Comparison of ENCODE assay signal across 17 cellular contexts in genomic region chr4:120723105-120723504, GRCh38.
DNase-seq lines count a peak whose midpoint lies in the region; ATAC-seq, FAIRE-seq and TF ChIP-seq lines count a peak whose summit lies in the region.
"Had no signal": no experiment of that assay in that cellular context is flagged by ENCODE, and none has a peak within 500 bp of the region (broad histone marks: within the 10 kb centered on the region; RNA-seq: fewer than 3 reads in every experiment).

No MANE protein-coding gene starts in this region.

- CTCF ChIA-PET in WTC11 (lab: Charles Lee) (interaction anchor here (0.8 to 1.2 kb wide), 2 partner anchors 120 to 568 kb away, joined by 3 to 5 read pairs; no protein-coding TSS in a partner anchor), H1 (lab: Charles Lee; ENCODE audit: partially characterized antibody) (interaction anchor here (0.6 kb wide), 1 partner anchor 34 kb away, joined by 3 read pairs; no protein-coding TSS in a partner anchor)

- WGBS in H1 (ENCODE audit: extremely low coverage in 1 of 2, insufficient coverage in 1 of 2, insufficient read length in 1 of 2, insufficient replicate concordance in 2 of 2, low coverage in 1 of 2, low lambda C conversion rate in 2 of 2, missing lambda C conversion rate in 1 of 2), 2 experiments: 78% methylated on average over 3 of the region's 3 CpGs; no CpG with 5 or more reads in 1 of the 2 experiments

- H3K4me1 Mint-ChIP-seq in GM23338 (peaks cover 39% of the 10 kb centered on the region), WTC11 (peaks cover 36% of the 10 kb centered on the region), neural progenitor cell (peaks cover 3% of the 10 kb centered on the region)
- H3K4me1 Mint-ChIP-seq in activated CD4-positive, alpha-beta T cell treated with anti-CD3 and anti-CD28 coated beads, Interleukin-2, amount 10 ng/mL, durations not matched to agents 24 days and 14 days: no peaks in the 10 kb centered on the region
- H3K4me1 Mint-ChIP-seq: CD4-positive, alpha-beta memory T cell had no signal

- TF ChIP-seq CTCF in GM23338 (conservative IDR thresholded peaks at IDR 0.05; ENCODE audit: low read depth in 2 of 2): no peak
- TF ChIP-seq CTCF in WTC11 (IDR thresholded peaks at IDR 0.05): no peak
- TF ChIP-seq CTCF in H1 (IDR thresholded peaks at IDR 0.05; ENCODE audit: control extremely low read depth in 1 of 3, insufficient read depth in 1 of 3, low read depth in 1 of 3, low read length in 3 of 3): no peak
- TF ChIP-seq CTCF in neural progenitor cell (IDR thresholded peaks at IDR 0.05): no peak
- TF ChIP-seq CTCF in gastrocnemius medialis (IDR thresholded peaks at IDR 0.05 in 4 of 5, conservative IDR thresholded peaks at IDR 0.05 in 1 of 5): no peak

- TF ChIP-seq POLR2A in H1 (IDR thresholded peaks at IDR 0.05; ENCODE audit: control extremely low read depth in 1 of 2, low read depth in 2 of 2, low read length in 2 of 2) (no peak), gastrocnemius medialis (IDR thresholded peaks at IDR 0.05) (no peak)

- H3K4ac ChIP-seq in H1 (replicated peaks; ENCODE audit: insufficient read length, low read depth, low read length): no peak overlapping the region

- no peak overlapping the region for H2BK5ac ChIP-seq in H1 (ENCODE audit: low read depth, low read length)

- no peak for TF ChIP-seq EP300 in H1 (IDR thresholded peaks at IDR 0.05; ENCODE audit: borderline replicate concordance in 1 of 2, low read depth in 2 of 2, low read length in 2 of 2)

- no peaks in the 10 kb centered on the region for H3K23me2 ChIP-seq in H1 (ENCODE audit: low read depth, low read length)

- H4K91ac ChIP-seq in H1 (replicated peaks; ENCODE audit: insufficient read length, low read length): no peak overlapping the region

- H2BK20ac ChIP-seq in H1 (ENCODE audit: low read length): no peak overlapping the region

- no peak overlapping the region for H2AK5ac ChIP-seq in H1 (ENCODE audit: low read depth, low read length)

- H2AFZ ChIP-seq in GM23338 (no peak overlapping the region), H1 (ENCODE audit: low read length) (no peak overlapping the region), neural progenitor cell (replicated peaks) (no peak overlapping the region)

- no peak overlapping the region for H2BK12ac ChIP-seq in H1 (ENCODE audit: low read depth, low read length)

- 0 out of 2 replicates have a peak overlapping the region, but pooled peaks have one; percentile 67 for H3K18ac ChIP-seq in H1 (ENCODE audit: extremely low read depth, low read length)

- H3F3A ChIP-seq in GM23338 (replicated peaks; ENCODE audit: low read depth) (no peaks in the 10 kb centered on the region), neural progenitor cell (ENCODE audit: low read depth) (no peaks in the 10 kb centered on the region)

- intact Hi-C loops in sciatic nerve (cut with DNase I): no loop called here
- intact Hi-C loops in activated CD4-positive, alpha-beta T cell treated with anti-CD3 and anti-CD28 coated beads, Interleukin-2, amount 10 ng/mL, durations not matched to agents 24 days and 14 days (cut with micrococcal nuclease): no loop called here
- intact Hi-C loops in gastrocnemius medialis (cut with DNase I; ENCODE audit: low total_unique reads): no loop called here

- no peaks in the 10 kb centered on the region for H4K20me1 ChIP-seq in GM23338 (replicated peaks; ENCODE audit: insufficient read depth)
- no peaks in the 10 kb centered on the region for H4K20me1 ChIP-seq in H1 (replicated peaks in 1 of 2; ENCODE audit: control insufficient read depth in 1 of 2, insufficient read depth in 2 of 2, low read length in 2 of 2)
- no peaks in the 10 kb centered on the region for H4K20me1 ChIP-seq in neural progenitor cell (ENCODE audit: low read depth)

- no peaks in the 10 kb centered on the region for H3K79me2 ChIP-seq in GM23338 (replicated peaks; ENCODE audit: insufficient read depth)
- H3K79me2 ChIP-seq in H1 (ENCODE audit: control insufficient read depth in 1 of 2, insufficient read depth in 2 of 2, low read length in 2 of 2): no peaks in the 10 kb centered on the region
- no peaks in the 10 kb centered on the region for H3K79me2 ChIP-seq in neural progenitor cell (ENCODE audit: low read depth)

- H3K27me3 ChIP-seq in GM23338 (ENCODE audit: insufficient read depth) (no peaks in the 10 kb centered on the region), H1 (replicated peaks in 1 of 4; ENCODE audit: control insufficient read depth in 3 of 4, extremely low read depth in 1 of 4, insufficient read depth in 3 of 4, low read length in 3 of 4) (no peaks in the 10 kb centered on the region), neural progenitor cell (no peaks in the 10 kb centered on the region), gastrocnemius medialis (no peaks in the 10 kb centered on the region)
- H3K27me3 ChIP-seq: BE2C had no signal

- POLR2A ChIA-PET in WTC11 (lab: Charles Lee) (interaction anchor here (0.5 kb wide), 1 partner anchor 526 kb away, joined by 5 read pairs; no protein-coding TSS in a partner anchor), H1 (lab: Charles Lee; ENCODE audit: partially characterized antibody) (interaction anchor here (0.6 kb wide), 1 partner anchor 134 kb away, joined by 3 read pairs; no protein-coding TSS in a partner anchor)

- H3K27me3 Mint-ChIP-seq in GM23338 (ENCODE audit: insufficient read depth, low read depth, poor library complexity) (peaks cover 3% of the 10 kb centered on the region), WTC11 (ENCODE audit: low read depth) (no peaks in the 10 kb centered on the region), neural progenitor cell (ENCODE audit: insufficient read depth, low read depth) (no peaks in the 10 kb centered on the region)
- peaks cover 14% of the 10 kb centered on the region for H3K27me3 Mint-ChIP-seq in activated CD4-positive, alpha-beta T cell treated with anti-CD3 and anti-CD28 coated beads, Interleukin-2, amount 10 ng/mL, durations not matched to agents 24 days and 14 days

- no peak overlapping the region for H3K23ac ChIP-seq in H1 (ENCODE audit: insufficient read length)

- H3K36me3 ChIP-seq in GM23338 (ENCODE audit: insufficient read depth): no peaks in the 10 kb centered on the region
- H3K36me3 ChIP-seq in H1 (ENCODE audit: control insufficient read depth in 2 of 4, insufficient read depth in 4 of 4, low read length in 3 of 4): no peaks in the 10 kb centered on the region
- H3K36me3 ChIP-seq in neural progenitor cell: no peaks in the 10 kb centered on the region
- no peaks in the 10 kb centered on the region for H3K36me3 ChIP-seq in gastrocnemius medialis
- H3K36me3 ChIP-seq: BE2C had no signal

- H3K4me3 Mint-ChIP-seq in GM23338 (no peak overlapping the region), WTC11 (no peak overlapping the region), neural progenitor cell (no peak overlapping the region)
- no peak overlapping the region for H3K4me3 Mint-ChIP-seq in activated CD4-positive, alpha-beta T cell treated with anti-CD3 and anti-CD28 coated beads, Interleukin-2, amount 10 ng/mL, durations not matched to agents 24 days and 14 days
- H3K4me3 Mint-ChIP-seq: CD4-positive, alpha-beta memory T cell had no signal

- H3K4me2 ChIP-seq in GM23338 (no peak overlapping the region), H1 (ENCODE audit: insufficient read depth in 1 of 2, low read depth in 2 of 2, low read length in 2 of 2) (no peak overlapping the region), neural progenitor cell (no peak overlapping the region)

- peak overlapping the region; percentile 37 for H4K5ac ChIP-seq in H1 (ENCODE audit: insufficient read length, low read depth, low read length)

- no peak overlapping the region for H3K56ac ChIP-seq in H1 (replicated peaks; ENCODE audit: insufficient read length, low read depth, low read length)

- H3K4me1 ChIP-seq in GM23338 (ENCODE audit: insufficient read depth): peaks cover 32% of the 10 kb centered on the region
- peaks cover 0 to 15% (median 7%) of the 10 kb centered on the region in 4 experiments; a peak in 3 of 7 replicates for H3K4me1 ChIP-seq in H1 (replicated peaks in 1 of 4; ENCODE audit: control insufficient read depth in 3 of 4, insufficient read depth in 4 of 4, low read length in 3 of 4)
- peaks cover 8% of the 10 kb centered on the region for H3K4me1 ChIP-seq in neural progenitor cell
- no peaks in the 10 kb centered on the region for H3K4me1 ChIP-seq in gastrocnemius medialis

- ATAC-seq in GM23338: no peak
- no peak for ATAC-seq in WTC11
- ATAC-seq in GM21825 (IDR thresholded peaks at IDR 0.05; ENCODE audit: unreplicated experiment): no peak
- ATAC-seq in sciatic nerve: no peak
- ATAC-seq in gastrocnemius medialis: no peak
- ATAC-seq: HCT116 had no signal

- H3K4me3 ChIP-seq in GM23338: no peak overlapping the region
- H3K4me3 ChIP-seq in H1 (ENCODE audit: extremely low read depth in 1 of 4, insufficient read depth in 2 of 4, low read depth in 3 of 4, low read length in 4 of 4): no peak overlapping the region
- H3K4me3 ChIP-seq in neural progenitor cell: no peak overlapping the region
- no peak overlapping the region for H3K4me3 ChIP-seq in gastrocnemius medialis

- in situ Hi-C loops in gastrocnemius medialis (cut with MboI; ENCODE audit: low sequenced_read_pairs in 4 of 4): no loop called here

- H3K36me3 Mint-ChIP-seq in GM23338 (ENCODE audit: low read depth) (no peaks in the 10 kb centered on the region; the same call in 2 of the 3 replicates), WTC11 (no peaks in the 10 kb centered on the region), neural progenitor cell (no peaks in the 10 kb centered on the region)
- H3K36me3 Mint-ChIP-seq in activated CD4-positive, alpha-beta T cell treated with anti-CD3 and anti-CD28 coated beads, Interleukin-2, amount 10 ng/mL, durations not matched to agents 24 days and 14 days (ENCODE audit: low read depth): no peaks in the 10 kb centered on the region
- H3K36me3 Mint-ChIP-seq: CD4-positive, alpha-beta memory T cell had no signal

- H3K27ac ChIP-seq in GM23338 (ENCODE audit: low read depth) (no peak overlapping the region), H1 (ENCODE audit: low read depth, low read length) (no peak overlapping the region), neural progenitor cell (no peak overlapping the region), gastrocnemius medialis (no peak overlapping the region)
- H3K27ac ChIP-seq: C4-2B, HL-60 had no signal

- H3K79me1 ChIP-seq in H1 (ENCODE audit: low read depth, low read length): no peaks in the 10 kb centered on the region

- no peaks in the 10 kb centered on the region for H3K9me3 Mint-ChIP-seq in GM23338
- H3K9me3 Mint-ChIP-seq in WTC11: no peaks in the 10 kb centered on the region
- no peaks in the 10 kb centered on the region for H3K9me3 Mint-ChIP-seq in neural progenitor cell
- no peaks in the 10 kb centered on the region for H3K9me3 Mint-ChIP-seq in activated CD4-positive, alpha-beta T cell treated with anti-CD3 and anti-CD28 coated beads, Interleukin-2, amount 10 ng/mL, durations not matched to agents 24 days and 14 days
- H3K9me3 Mint-ChIP-seq: CD4-positive, alpha-beta memory T cell had no signal

- H3K14ac ChIP-seq in H1 (ENCODE audit: insufficient read length): no peak overlapping the region

- DNase-seq in GM23338 (ENCODE audit: low spot score): peak; percentile 45
- no peak for DNase-seq in WTC11 (ENCODE audit: low spot score)
- DNase-seq in H1 (ENCODE audit: low read depth in 1 of 2, low spot score in 2 of 2): no peak
- DNase-seq in neural progenitor cell (ENCODE audit: low spot score): peak; percentile 22
- DNase-seq in sciatic nerve (ENCODE audit: low spot score): no peak
- no peak for DNase-seq in activated CD4-positive, alpha-beta T cell treated with anti-CD3 and anti-CD28 coated beads, Interleukin-2, amount 10 ng/mL, durations not matched to agents 24 days and 14 days
- DNase-seq in gastrocnemius medialis: no peak
- DNase-seq: BE2C; CD4-positive, alpha-beta memory T cell; DMS79; IMR-90 had no signal

- no peak overlapping the region; the same call in 1 of the 2 replicates for H3K27ac Mint-ChIP-seq in GM23338
- H3K27ac Mint-ChIP-seq in WTC11: 0 out of 2 replicates have a peak overlapping the region, but pooled peaks have one; percentile 13
- no peak overlapping the region for H3K27ac Mint-ChIP-seq in neural progenitor cell
- no peak overlapping the region for H3K27ac Mint-ChIP-seq in activated CD4-positive, alpha-beta T cell treated with anti-CD3 and anti-CD28 coated beads, Interleukin-2, amount 10 ng/mL, durations not matched to agents 24 days and 14 days
- H3K27ac Mint-ChIP-seq: CD4-positive, alpha-beta memory T cell had no signal

- H3K9me2 ChIP-seq in GM23338 (ENCODE audit: insufficient read depth): no peaks in the 10 kb centered on the region

- no peak overlapping the region for H4K8ac ChIP-seq in H1 (ENCODE audit: extremely low read depth, insufficient read depth, low read length)

- H2BK15ac ChIP-seq in H1 (ENCODE audit: low read length): no peak overlapping the region

- no peak overlapping the region for H2BK120ac ChIP-seq in H1 (replicated peaks; ENCODE audit: low read depth, low read length)

- H3K9ac ChIP-seq in H1 (replicated peaks in 1 of 4; ENCODE audit: extremely low read depth in 1 of 4, low read depth in 3 of 4, low read length in 3 of 4) (no peak overlapping the region), neural progenitor cell (no peak overlapping the region)

- H3K9me3 ChIP-seq in H1 (ENCODE audit: insufficient read depth in 2 of 2, low read depth in 1 of 2, low read length in 1 of 2) (no peaks in the 10 kb centered on the region), neural progenitor cell (ENCODE audit: low read depth) (no peaks in the 10 kb centered on the region), gastrocnemius medialis (no peaks in the 10 kb centered on the region)
- H3K9me3 ChIP-seq: BE2C had no signal

- TF ChIP-seq RAD21 in H1 (IDR thresholded peaks at IDR 0.05 in 1 of 2, conservative IDR thresholded peaks at IDR 0.05 in 1 of 2; ENCODE audit: low read depth in 2 of 2, low read length in 2 of 2): no peak

- FAIRE-seq in H1 (lab: Jason Lieb, UNC): no peak
- FAIRE-seq: GM12892, H54 had no signal

Comparison
In these comparisons a context has a peak if more than half of its experiments do, and no peak if none do; other contexts are left out.
1. DNase-seq: peak in GM23338 (single experiment) and neural progenitor cell (single experiment); none in WTC11 (single experiment), H1 (0 of 2), sciatic nerve (single experiment), activated CD4-positive, alpha-beta T cell treated with anti-CD3 and anti-CD28 coated beads, Interleukin-2, amount 10 ng/mL, durations not matched to agents 24 days and 14 days (single experiment) and gastrocnemius medialis (0 of 2).